ENCODE assay signal across 11 cellular contexts in genomic region chr5:139982157-139982974, GRCh38.
DNase-seq lines count a peak whose midpoint lies in the region; ATAC-seq, FAIRE-seq and TF ChIP-seq lines count a peak whose summit lies in the region.
"Had no signal": no experiment of that assay in that cellular context is flagged by ENCODE, and none has a peak within 500 bp of the region (broad histone marks: within the 10 kb centered on the region; RNA-seq: fewer than 3 reads in every experiment).

No MANE protein-coding gene starts in this region.

- CTCF ChIA-PET in MCF 10A (lab: Yijun Ruan, JAX) = interaction anchor here (0.6 to 6.0 kb wide), 3 partner anchors 13 to 191 kb away, joined by 3 to 115 read pairs (median 5); no protein-coding TSS in a partner anchor

- TF ChIP-seq RAD21 in Ishikawa (IDR thresholded peaks at IDR 0.05; ENCODE audit: low read depth) = no peak

- POLR2A ChIA-PET in MCF 10A (lab: Yijun Ruan, JAX) = interaction anchor here (0.8 to 1.0 kb wide), 2 partner anchors 11 to 194 kb away, joined by 3 read pairs; no protein-coding TSS in a partner anchor

- H3K4me1 Mint-ChIP-seq in MCF 10A (ENCODE audit: insufficient read depth, unreplicated experiment) = peaks cover 12% of the 10 kb centered on the region
- H3K4me1 Mint-ChIP-seq: activated T-helper 17 cell treated with anti-CD3 and anti-CD28 coated beads, Interleukin-2, amount 50 U/mL, for 72 hours had no signal

- no peak for TF ChIP-seq CTCF in MCF 10A (IDR thresholded peaks at IDR 0.05; ENCODE audit: unreplicated experiment)
- no peak for TF ChIP-seq CTCF in kidney (IDR thresholded peaks at IDR 0.05; ENCODE audit: borderline replicate concordance, extremely low read depth, insufficient read depth)
- no peak for TF ChIP-seq CTCF in lower leg skin (IDR thresholded peaks at IDR 0.05)

- peaks cover 36% of the 10 kb centered on the region for H3K27me3 Mint-ChIP-seq in MCF 10A (ENCODE audit: insufficient read depth, unreplicated experiment)

- no peak overlapping the region for H3K9ac ChIP-seq in kidney (ENCODE audit: low read length in 2 of 2)

- H3K9me3 ChIP-seq in kidney (ENCODE audit: control insufficient read depth in 1 of 2, low read length in 2 of 2) = no peaks in the 10 kb centered on the region

- no peaks in the 10 kb centered on the region for H3K4me1 ChIP-seq in kidney (ENCODE audit: control insufficient read depth in 1 of 2, insufficient read depth in 1 of 2, low read depth in 1 of 2, low read length in 2 of 2)

- no peak overlapping the region for H3K4me3 ChIP-seq in kidney (ENCODE audit: low read length in 2 of 2)
- H3K4me3 ChIP-seq in lower leg skin (ENCODE audit: low read depth, poor library complexity, severe bottlenecking) = no peak overlapping the region

- H3K9me3 Mint-ChIP-seq in MCF 10A (ENCODE audit: unreplicated experiment) = no peaks in the 10 kb centered on the region
- H3K9me3 Mint-ChIP-seq: activated T-helper 17 cell treated with anti-CD3 and anti-CD28 coated beads, Interleukin-2, amount 50 U/mL, for 72 hours had no signal

- TF ChIP-seq POLR2A in lower leg skin (IDR thresholded peaks at IDR 0.05) = no peak

- intact Hi-C loops in MCF 10A (cut with micrococcal nuclease) = no loop called here
- intact Hi-C loops in kidney (cut with DNase I) = no loop called here
- intact Hi-C loops in lower leg skin (cut with DNase I; ENCODE audit: low total_unique reads) = no loop called here

- ATAC-seq in GM19397 (IDR thresholded peaks at IDR 0.05; ENCODE audit: unreplicated experiment) = no peak
- ATAC-seq: activated T-helper 17 cell treated with anti-CD3 and anti-CD28 coated beads, Interleukin-2, amount 50 U/mL, for 72 hours had no signal

- no peak overlapping the region for H3K27ac Mint-ChIP-seq in MCF 10A (ENCODE audit: low read depth, unreplicated experiment)
- H3K27ac Mint-ChIP-seq: activated T-helper 17 cell treated with anti-CD3 and anti-CD28 coated beads, Interleukin-2, amount 50 U/mL, for 72 hours had no signal

- H3K36me3 Mint-ChIP-seq in MCF 10A (ENCODE audit: insufficient read depth, unreplicated experiment) = no peaks in the 10 kb centered on the region

- H3K36me3 ChIP-seq in kidney (ENCODE audit: control insufficient read depth in 1 of 2, insufficient read depth in 2 of 2, low read length in 2 of 2) = no peaks in the 10 kb centered on the region

- 63 to 68% methylated on average over 15 of the region's 15 CpGs for WGBS in lower leg skin, 2 donors

- FAIRE-seq in kidney (lab: Jason Lieb, UNC) = no peak

- no TSS peak for BruUV-seq in MCF 10A (replicated peaks; lab: Mats Ljungman, UMichigan)

- no peak for TF ChIP-seq EP300 in Ishikawa (IDR thresholded peaks at IDR 0.05; ENCODE audit: borderline replicate concordance)

- no peak overlapping the region for H3K27ac ChIP-seq in kidney (ENCODE audit: low read depth in 2 of 2, low read length in 2 of 2)

- H3K4me3 Mint-ChIP-seq in MCF 10A (ENCODE audit: unreplicated experiment) = no peak overlapping the region
- H3K4me3 Mint-ChIP-seq: activated T-helper 17 cell treated with anti-CD3 and anti-CD28 coated beads, Interleukin-2, amount 50 U/mL, for 72 hours had no signal

- peak; percentile 32 for DNase-seq in A172 (ENCODE audit: low spot score)
- peak; percentile 59 for DNase-seq in MCF 10A (ENCODE audit: unreplicated experiment)
- peak; percentile 76 for DNase-seq in kidney
- no peak for DNase-seq in lower leg skin (ENCODE audit: low spot score in 2 of 2)
- no peak for DNase-seq in NCI-H146 (lab: John Stamatoyannopoulos, UW)
- no peak for DNase-seq in kidney glomerular epithelial cell (lab: John Stamatoyannopoulos, UW)
- DNase-seq: NCI-H2081 treated with DMSO at 0.1 percent for 48 hours, T-helper 2 cell had no signal

TF ChIP-seq in Ishikawa, 13 proteins besides CTCF, POLR2A, EP300 and RAD21:
- TF ChIP-seq CEBPB (IDR thresholded peaks at IDR 0.05) (no peak), NFIC (IDR thresholded peaks at IDR 0.05) (peak; percentile 68), ZBTB7A (IDR thresholded peaks at IDR 0.05; ENCODE audit: low read depth) (no peak), FOXM1 (IDR thresholded peaks at IDR 0.05; ENCODE audit: borderline replicate concordance, low read depth) (no peak), USF1 (IDR thresholded peaks at IDR 0.05) (peak; percentile 86)

Comparison
In these comparisons a context has a peak if more than half of its experiments do, and no peak if none do; other contexts are left out.
1. DNase-seq: peak in A172 (single experiment), MCF 10A (single experiment) and kidney (single experiment); none in lower leg skin (0 of 2), NCI-H146 (single experiment) and kidney glomerular epithelial cell (single experiment).